Comparison of ENCODE assay signal across 9 cellular contexts in the genomic region with DNA sequence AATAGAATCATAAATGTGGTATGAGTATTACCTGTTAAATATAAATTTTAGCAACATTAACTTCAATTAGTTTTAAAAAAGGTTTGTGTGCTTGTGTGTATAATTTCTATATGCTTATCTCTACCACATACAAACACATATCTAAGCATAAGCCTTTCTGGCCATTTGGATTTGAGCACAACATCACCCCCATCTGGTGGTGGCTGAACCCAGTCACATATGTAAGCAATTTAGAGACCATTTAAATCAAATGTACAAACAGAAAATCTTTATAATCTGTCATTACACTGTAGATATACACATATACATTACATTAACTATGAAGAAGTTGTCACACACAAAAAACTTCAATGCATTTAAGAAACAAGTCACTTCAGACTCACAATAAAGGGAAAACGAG. TPM values are rescaled to one million over a fixed set of nuclear protein-coding genes. Genes with fewer than 3 reads are reported as not detected.
A peak's percentile ranks its signal among the peaks of the same experiment; 100 is the strongest.
DNase-seq lines count a peak whose midpoint lies in the region; ATAC-seq, FAIRE-seq and TF ChIP-seq lines count a peak whose summit lies in the region.
"Had no signal": no experiment of that assay in that cellular context is flagged by ENCODE, and none has a peak within 500 bp of the region (broad histone marks: within the 10 kb centered on the region; RNA-seq: fewer than 3 reads in every experiment).

No MANE protein-coding gene starts in this region.

- no peak for TF ChIP-seq EP300 in H1 (IDR thresholded peaks at IDR 0.05; ENCODE audit: borderline replicate concordance in 1 of 2, low read depth in 2 of 2, low read length in 2 of 2)

- FAIRE-seq in H1 (lab: Jason Lieb, UNC) = no peak

- H3K4ac ChIP-seq in H1 (replicated peaks; ENCODE audit: insufficient read length, low read depth, low read length) = no peak overlapping the region

- H3K27me3 ChIP-seq in BE2C = no peaks in the 10 kb centered on the region
- no peaks in the 10 kb centered on the region for H3K27me3 ChIP-seq in OCI-LY3 (ENCODE audit: low read depth, low read length)
- no peaks in the 10 kb centered on the region for H3K27me3 ChIP-seq in H1 (replicated peaks in 1 of 4; ENCODE audit: control insufficient read depth in 3 of 4, extremely low read depth in 1 of 4, insufficient read depth in 3 of 4, low read length in 3 of 4)
- no peaks in the 10 kb centered on the region for H3K27me3 ChIP-seq in prostate gland (replicated peaks; ENCODE audit: insufficient read depth)

- H2AK5ac ChIP-seq in H1 (ENCODE audit: low read depth, low read length) = no peak overlapping the region

- H2BK20ac ChIP-seq in H1 (ENCODE audit: low read length) = no peak overlapping the region

- H2AFZ ChIP-seq in OCI-LY3 (ENCODE audit: low read depth, low read length) = no peak overlapping the region
- no peak overlapping the region for H2AFZ ChIP-seq in H1 (ENCODE audit: low read length)

- H4K20me1 ChIP-seq in OCI-LY3 (ENCODE audit: insufficient read depth, low read length) (no peaks in the 10 kb centered on the region), H1 (replicated peaks in 1 of 2; ENCODE audit: control insufficient read depth in 1 of 2, insufficient read depth in 2 of 2, low read length in 2 of 2) (no peaks in the 10 kb centered on the region)

- H3K4me1 ChIP-seq in BE2C (peaks cover 4% of the 10 kb centered on the region), OCI-LY3 (ENCODE audit: low read length) (no peaks in the 10 kb centered on the region), H1 (replicated peaks in 1 of 4; ENCODE audit: control insufficient read depth in 3 of 4, insufficient read depth in 4 of 4, low read length in 3 of 4) (peaks cover 0 to 3% (median 0%) of the 10 kb centered on the region in 4 experiments; a peak in 1 of 7 replicates), prostate gland (replicated peaks) (no peaks in the 10 kb centered on the region)

- H3K27ac ChIP-seq in OCI-LY3 (ENCODE audit: low read length) = no peak overlapping the region
- no peak overlapping the region for H3K27ac ChIP-seq in H1 (ENCODE audit: low read depth, low read length)
- H3K27ac ChIP-seq in prostate gland = no peak overlapping the region
- H3K27ac ChIP-seq: thoracic aorta had no signal

- peak; percentile 65 to 67 for TF ChIP-seq RAD21 in H1 (IDR thresholded peaks at IDR 0.05 in 1 of 2, conservative IDR thresholded peaks at IDR 0.05 in 1 of 2; ENCODE audit: low read depth in 2 of 2, low read length in 2 of 2)

- H3K9ac ChIP-seq in OCI-LY3 (ENCODE audit: low read length) (no peak overlapping the region), H1 (replicated peaks in 1 of 4; ENCODE audit: extremely low read depth in 1 of 4, low read depth in 3 of 4, low read length in 3 of 4) (no peak overlapping the region)

- TF ChIP-seq POLR2A in H1 (IDR thresholded peaks at IDR 0.05; ENCODE audit: control extremely low read depth in 1 of 2, low read depth in 2 of 2, low read length in 2 of 2) (no peak), prostate gland (IDR thresholded peaks at IDR 0.05) (no peak)

- H3K23me2 ChIP-seq in H1 (ENCODE audit: low read depth, low read length) = no peaks in the 10 kb centered on the region

- H3K9me3 ChIP-seq in BE2C (no peaks in the 10 kb centered on the region), OCI-LY3 (ENCODE audit: insufficient read depth, low read length) (no peaks in the 10 kb centered on the region), H1 (ENCODE audit: insufficient read depth in 2 of 2, low read depth in 1 of 2, low read length in 1 of 2) (no peaks in the 10 kb centered on the region), prostate gland (no peaks in the 10 kb centered on the region)
- H3K9me3 ChIP-seq: thoracic aorta had no signal

- H3K18ac ChIP-seq in H1 (ENCODE audit: extremely low read depth, low read length) = no peak overlapping the region

- no peaks in the 10 kb centered on the region; the same call in 1 of the 2 replicates for H3K79me1 ChIP-seq in H1 (ENCODE audit: low read depth, low read length)

- peak; percentile 82 for TF ChIP-seq CTCF in BE2C (IDR thresholded peaks at IDR 0.05; ENCODE audit: low read depth, low read length)
- TF ChIP-seq CTCF in GM12874 (IDR thresholded peaks at IDR 0.05; ENCODE audit: insufficient read depth, low read depth, low read length) = peak; percentile 35; the same call in 1 of the 2 replicates
- TF ChIP-seq CTCF in OCI-LY3 (IDR thresholded peaks at IDR 0.05; ENCODE audit: low read depth, low read length) = peak; percentile 70
- peak in 2 of 3 experiments; percentile 32 to 47; a peak in 2 of 4 replicates for TF ChIP-seq CTCF in H1 (IDR thresholded peaks at IDR 0.05; ENCODE audit: control extremely low read depth in 1 of 3, insufficient read depth in 1 of 3, low read depth in 1 of 3, low read length in 3 of 3)
- TF ChIP-seq CTCF in prostate gland (IDR thresholded peaks at IDR 0.05) = peak in 2 of 4 experiments; percentile 12 to 17

- no peak overlapping the region for H3K4me3 ChIP-seq in BE2C (ENCODE audit: low read depth, low read length)
- no peak overlapping the region for H3K4me3 ChIP-seq in OCI-LY3 (ENCODE audit: low read length)
- no peak overlapping the region for H3K4me3 ChIP-seq in H1 (ENCODE audit: extremely low read depth in 1 of 4, insufficient read depth in 2 of 4, low read depth in 3 of 4, low read length in 4 of 4)
- H3K4me3 ChIP-seq in prostate gland = no peak overlapping the region
- H3K4me3 ChIP-seq: thoracic aorta had no signal

- H4K8ac ChIP-seq in H1 (ENCODE audit: extremely low read depth, insufficient read depth, low read length) = no peak overlapping the region

- H3K79me2 ChIP-seq in OCI-LY3 (ENCODE audit: low read length) = no peaks in the 10 kb centered on the region
- H3K79me2 ChIP-seq in H1 (ENCODE audit: control insufficient read depth in 1 of 2, insufficient read depth in 2 of 2, low read length in 2 of 2) = peaks cover 0 to 12% of the 10 kb centered on the region in 2 experiments; a peak in 2 of 4 replicates

- H4K91ac ChIP-seq in H1 (replicated peaks; ENCODE audit: insufficient read length, low read length) = no peak overlapping the region

- no peak overlapping the region for H2BK120ac ChIP-seq in H1 (replicated peaks; ENCODE audit: low read depth, low read length)

- peak; percentile 62 for DNase-seq in BE2C
- no peak for DNase-seq in H1 (ENCODE audit: low read depth in 1 of 2, low spot score in 2 of 2)
- DNase-seq in pons (ENCODE audit: low spot score) = peak; percentile 58
- DNase-seq in prostate gland (ENCODE audit: low spot score) = no peak
- no peak for DNase-seq in 8988T

- no peak overlapping the region for H3K23ac ChIP-seq in H1 (ENCODE audit: insufficient read length)

- H3K4me2 ChIP-seq in OCI-LY3 (ENCODE audit: low read length) (no peak overlapping the region), H1 (ENCODE audit: insufficient read depth in 1 of 2, low read depth in 2 of 2, low read length in 2 of 2) (no peak overlapping the region)

- H3K36me3 ChIP-seq in BE2C (no peaks in the 10 kb centered on the region), OCI-LY3 (replicated peaks; ENCODE audit: low read depth, low read length) (no peaks in the 10 kb centered on the region), H1 (ENCODE audit: control insufficient read depth in 2 of 4, insufficient read depth in 4 of 4, low read length in 3 of 4) (no peaks in the 10 kb centered on the region; a peak in 1 of 8 replicates), prostate gland (no peaks in the 10 kb centered on the region)

- no peak overlapping the region for H2BK15ac ChIP-seq in H1 (ENCODE audit: low read length)

- POLR2A ChIA-PET in H1 (lab: Charles Lee; ENCODE audit: partially characterized antibody) = no interaction called here

- H3K56ac ChIP-seq in H1 (replicated peaks; ENCODE audit: insufficient read length, low read depth, low read length) = no peak overlapping the region

- CTCF ChIA-PET in H1 (lab: Charles Lee; ENCODE audit: partially characterized antibody) = interaction anchor here (0.7 to 3.1 kb wide), 20 partner anchors 9 to 636 kb away, joined by 3 to 17 read pairs (median 3); no protein-coding TSS in a partner anchor

- 86% methylated on average over 1 of the region's 1 CpG; no CpG with 5 or more reads in 1 of the 2 experiments for WGBS in H1 (ENCODE audit: extremely low coverage in 1 of 2, insufficient coverage in 1 of 2, insufficient read length in 1 of 2, insufficient replicate concordance in 2 of 2, low coverage in 1 of 2, low lambda C conversion rate in 2 of 2, missing lambda C conversion rate in 1 of 2), 2 experiments
- WGBS in prostate gland = 63% methylated on average over 1 of the region's 1 CpG

- H3K14ac ChIP-seq in H1 (ENCODE audit: insufficient read length) = no peak overlapping the region

- ATAC-seq in HG03342 (IDR thresholded peaks at IDR 0.05; ENCODE audit: unreplicated experiment) = no peak

- no peak overlapping the region for H2BK5ac ChIP-seq in H1 (ENCODE audit: low read depth, low read length)

- H2BK12ac ChIP-seq in H1 (ENCODE audit: low read depth, low read length) = no peak overlapping the region

- intact Hi-C loops in prostate gland (cut with DNase I) = no loop called here

- H4K5ac ChIP-seq in H1 (ENCODE audit: insufficient read length, low read depth, low read length) = no peak overlapping the region

TF ChIP-seq in H1, 55 proteins besides CTCF, POLR2A, EP300 and RAD21 (continues in another document):
- no peak for TF ChIP-seq CHD1 (IDR thresholded peaks at IDR 0.05; ENCODE audit: low read depth, low read length)
- TF ChIP-seq POU5F1 (IDR thresholded peaks at IDR 0.05; ENCODE audit: low read depth, low read length) = no peak
- no peak for TF ChIP-seq SIX5 (IDR thresholded peaks at IDR 0.05; ENCODE audit: low read depth, low read length)
- TF ChIP-seq CHD2 (IDR thresholded peaks at IDR 0.05; ENCODE audit: low read length) = no peak

RNA-seq across cellular contexts. Expression of gene GPR22, which starts 31.7 kb away (rescaled TPM):
- polyA plus RNA-seq in BE2C (2012; ENCODE audit: insufficient read depth, insufficient read length, low read depth) = 1.6 TPM
- not detected in 2 replicates for total RNA-seq in H1 (2021; fragmentation: NEBNext Ultra II Directional; extraction: Animal tissue kit (Norgen Biotek cat#: 25700))
- 0.02 TPM in 1 of 2 replicates, not detected in the other for polyA plus RNA-seq in H1 (2011; rRNA removed)
- not detected for polyA plus RNA-seq in H1 (2011; cell fraction: cytosol; rRNA removed)
- polyA plus RNA-seq in H1 (2011; cell fraction: nucleus; rRNA removed) = not detected
- polyA plus RNA-seq in H1 (2012, experiment 1 of 2) = not detected in 4 replicates
- polyA plus RNA-seq in H1 (2012, experiment 2 of 2) = not detected
- not detected for polyA plus RNA-seq in H1 (2013, experiment 1 of 2)
- polyA plus RNA-seq in H1 (2013, experiment 2 of 2) = not detected
- 0.61 TPM in 1 of 2 replicates, not detected in the other for polyA minus RNA-seq in H1 (2011; rRNA and poly(A)+ RNA removed)
- polyA minus RNA-seq in H1 (2011; cell fraction: cytosol; rRNA and poly(A)+ RNA removed) = not detected
- not detected for polyA minus RNA-seq in H1 (2011; cell fraction: nucleus; rRNA and poly(A)+ RNA removed)
- total RNA-seq in prostate gland = not detected
- total RNA-seq: thoracic aorta had no signal

Comparison
In these comparisons a context has a peak if more than half of its experiments do, and no peak if none do; other contexts are left out.
1. DNase-seq: peak in BE2C (single experiment) and pons (single experiment); none in H1 (0 of 2), prostate gland (single experiment) and 8988T (single experiment).